In genomic region chr6:32118782-32119628, GRCh38 we compare ENCODE assay signal across 8 cellular contexts. TPM values are rescaled to one million over a fixed set of nuclear protein-coding genes. Genes with fewer than 3 reads are reported as not detected.
DNase-seq lines count a peak whose midpoint lies in the region; ATAC-seq and TF ChIP-seq lines count a peak whose summit lies in the region.

No MANE protein-coding gene starts in this region.

- intact Hi-C loops in Right ventricle myocardium superior (cut with DNase I) (no loop called here), transverse colon (cut with DNase I; ENCODE audit: low total_unique reads) (loop anchor here (2.0 kb wide), 1 partner anchor 36 kb away; the partner anchor contains the start of gene PPT2)

- CTCF ChIA-PET in GM10248 (lab: Yijun Ruan, JAX): interaction anchor here (0.7 to 5.5 kb wide), 34 partner anchors 8 to 667 kb away, joined by 3 to 64 read pairs (median 4); partner anchors contain the start of genes ATF6B, EGFL8, FKBPL and PRRT1

- peak overlapping the region; percentile 65 for H3K27ac Mint-ChIP-seq in T-helper 17 cell

- H3K9me3 ChIP-seq in T-helper 17 cell (ENCODE audit: control insufficient read depth, low read length, poor library complexity, severe bottlenecking) (no peaks in the 10 kb centered on the region), adipocyte (ENCODE audit: control insufficient read depth, low read length) (no peaks in the 10 kb centered on the region), transverse colon (no peaks in the 10 kb centered on the region)

- H3K4me1 ChIP-seq in adipocyte (ENCODE audit: control insufficient read depth, insufficient read depth, low read length) (peaks cover 13% of the 10 kb centered on the region), transverse colon (peaks cover 7 to 26% (median 12%) of the 10 kb centered on the region in 4 donors)

- H3K36me3 Mint-ChIP-seq in T-helper 17 cell (ENCODE audit: low read depth): peaks cover 16% of the 10 kb centered on the region

- no peaks in the 10 kb centered on the region for H3K27me3 ChIP-seq in adipocyte (replicated peaks; ENCODE audit: control insufficient read depth, insufficient read depth, low read length)
- H3K27me3 ChIP-seq in transverse colon: no peaks in the 10 kb centered on the region

- no peaks in the 10 kb centered on the region for H3K27me3 Mint-ChIP-seq in T-helper 17 cell

- DNase-seq in GM10248 (ENCODE audit: extremely low spot score) (peak; percentile 84), NCI-H1436 (lab: John Stamatoyannopoulos, UW) (peak; percentile 37), T-helper 17 cell (peak; percentile 41 to 62 (median 48)), adipocyte (ENCODE audit: low read depth) (peak; percentile 94), Right ventricle myocardium superior (peak; percentile 93), pons (ENCODE audit: low spot score) (peak; percentile 84), transverse colon (peak; percentile 90)

- peak; percentile 86 for ATAC-seq in T-helper 17 cell
- peak; percentile 82 for ATAC-seq in Right ventricle myocardium superior (ENCODE audit: poor library complexity)
- ATAC-seq in HG03354 (IDR thresholded peaks at IDR 0.05; ENCODE audit: poor library complexity, severe bottlenecking, unreplicated experiment): no peak

- no peak overlapping the region for H3K4me3 Mint-ChIP-seq in T-helper 17 cell

- H3K4me3 ChIP-seq in adipocyte (ENCODE audit: low read length) (no peak overlapping the region), transverse colon (peak overlapping the region in 1 of 4 donors; percentile 25)

- no peak for TF ChIP-seq POLR2A in transverse colon (IDR thresholded peaks at IDR 0.05)

- no peak for TF ChIP-seq EP300 in transverse colon (IDR thresholded peaks at IDR 0.05; ENCODE audit: low read depth)

- POLR2A ChIA-PET in GM10248 (lab: Yijun Ruan, JAX): no interaction called here

- H3K27ac ChIP-seq in transverse colon: peak overlapping the region; percentile 75 to 84 (median 78)

- 15 to 22% methylated on average over 5 to 17 of the region's 17 CpGs for WGBS in transverse colon (ENCODE audit: low coverage in 1 of 2), 2 donors

- in situ Hi-C loops in transverse colon (cut with MboI; ENCODE audit: low pct_ligation_motif_present in 1 of 4, low pct_unique_long_range_greater_than_20kb in 1 of 4, low sequenced_read_pairs in 3 of 4): no loop called here

- H3K4me1 Mint-ChIP-seq in T-helper 17 cell: peaks cover 17% of the 10 kb centered on the region

- H3K9ac ChIP-seq in adipocyte (ENCODE audit: low read length): peak overlapping the region; percentile 38

- H3K36me3 ChIP-seq in adipocyte (ENCODE audit: control insufficient read depth, insufficient read depth, low read length, severe bottlenecking) (peaks cover 67% of the 10 kb centered on the region), transverse colon (peaks cover 0 to 56% (median 17%) of the 10 kb centered on the region in 4 donors)

- TF ChIP-seq CTCF in GM10248 (IDR thresholded peaks at IDR 0.05; ENCODE audit: control extremely low read depth, extremely low read depth, low read depth, missing control alignments) (peak; percentile 97), transverse colon (IDR thresholded peaks at IDR 0.05) (peak; percentile 87 to 93 (median 89))

RNA-seq across cellular contexts. Expression of gene ATF6B, which starts 9.0 kb away (rescaled TPM):
- total RNA-seq in T-helper 17 cell (100 to 1,000 TPM; 107 to 117 TPM), Right ventricle myocardium superior (21.5 TPM), transverse colon (100 to 1,000 TPM in 2 of 4 donors, 10 to 100 TPM in 2; 59.0 to 139 (median 98.5) TPM)

RNA-seq across cellular contexts. Expression of gene TNXB, which starts 9.9 kb away (rescaled TPM):
- total RNA-seq in T-helper 17 cell (10 to 100 TPM in 1 of 2 donors, 1 to 10 TPM in 1; 7.3 to 11.4 TPM), Right ventricle myocardium superior (65.8 TPM), transverse colon (100 to 1,000 TPM in 1 of 4 donors, 10 to 100 TPM in 3; 47.7 to 205 (median 66.2) TPM)

RNA-seq across cellular contexts. Expression of gene FKBPL, which starts 11.1 kb away (rescaled TPM):
- total RNA-seq in T-helper 17 cell (1 to 10 TPM; 1.5 to 1.6 TPM), Right ventricle myocardium superior (2.5 TPM), transverse colon (1 to 10 TPM in 2 of 4 donors, not detected in 2; 3.0 to 3.3 TPM)

RNA-seq across cellular contexts. Expression of gene PRRT1, which starts 32.7 kb away (rescaled TPM):
- total RNA-seq in T-helper 17 cell (under 1 TPM; 0.35 to 0.50 TPM), Right ventricle myocardium superior (0.51 TPM), transverse colon (1 to 10 TPM in 2 of 4 donors, not detected in 2; 2.4 to 2.7 TPM)

RNA-seq across cellular contexts. Expression of gene PPT2, which starts 34.9 kb away (rescaled TPM):
- total RNA-seq in T-helper 17 cell (1 to 10 TPM; 8.1 to 9.2 TPM), Right ventricle myocardium superior (20.4 TPM), transverse colon (10 to 100 TPM; 13.1 to 80.0 (median 28.1) TPM)

Comparison
In these comparisons a context has a peak if more than half of its experiments do, and no peak if none do; other contexts are left out.
1. DNase-seq: peak in every context shown above with its lines; median percentile 94 in adipocyte; 93 in Right ventricle myocardium superior; 90 in transverse colon; 84 in GM10248; 84 in pons; 48 in T-helper 17 cell; 37 in NCI-H1436.